Comparison of ENCODE assay signal across 9 cellular contexts in genomic region chr6:1792989-1793388, GRCh38.
DNase-seq lines count a peak whose midpoint lies in the region; ATAC-seq and TF ChIP-seq lines count a peak whose summit lies in the region.
"Had no signal": no experiment of that assay in that cellular context is flagged by ENCODE, and none has a peak within 500 bp of the region (broad histone marks: within the 10 kb centered on the region; RNA-seq: fewer than 3 reads in every experiment).

No MANE protein-coding gene starts in this region.

- H3K27ac ChIP-seq in VCaP (no peak overlapping the region), sigmoid colon (no peak overlapping the region)
- H3K27ac ChIP-seq: BLaER1 had no signal

- TF ChIP-seq CTCF in VCaP (conservative IDR thresholded peaks at IDR 0.05) (peak; percentile 33), sigmoid colon (IDR thresholded peaks at IDR 0.05) (no peak)

- 62 to 73% methylated on average over 3 of the region's 3 CpGs for WGBS in sigmoid colon, 2 donors

- no peak overlapping the region for H3K4me3 ChIP-seq in sigmoid colon
- H3K4me3 ChIP-seq: BLaER1 had no signal

- H3K9me3 Mint-ChIP-seq in memory B cell, result no peaks in the 10 kb centered on the region

- TF ChIP-seq RAD21 in Ishikawa (IDR thresholded peaks at IDR 0.05; ENCODE audit: low read depth), result peak; percentile 48; the same call in 1 of the 2 replicates

- no peak overlapping the region for H3K4me3 Mint-ChIP-seq in memory B cell

- intact Hi-C loops in sigmoid colon (cut with DNase I), result no loop called here

- ATAC-seq in memory B cell (ENCODE audit: low read depth) (peak; percentile 61), GM18868 (IDR thresholded peaks at IDR 0.05; ENCODE audit: unreplicated experiment) (no peak), GM18858 (IDR thresholded peaks at IDR 0.05; ENCODE audit: unreplicated experiment) (no peak)

- no peaks in the 10 kb centered on the region for H3K27me3 Mint-ChIP-seq in memory B cell

- H3K4me1 Mint-ChIP-seq in memory B cell, result peaks cover 10% of the 10 kb centered on the region

- H3K9me3 ChIP-seq in sigmoid colon, result no peaks in the 10 kb centered on the region
- H3K9me3 ChIP-seq: BLaER1 had no signal

- H3K27me3 ChIP-seq in sigmoid colon, result no peaks in the 10 kb centered on the region
- H3K27me3 ChIP-seq: BLaER1 had no signal

- H3K36me3 Mint-ChIP-seq in memory B cell, result peaks cover 6% of the 10 kb centered on the region

- TF ChIP-seq POLR2A in sigmoid colon (IDR thresholded peaks at IDR 0.05), result no peak

- TF ChIP-seq EP300 in Ishikawa (IDR thresholded peaks at IDR 0.05; ENCODE audit: borderline replicate concordance) (no peak), sigmoid colon (IDR thresholded peaks at IDR 0.05) (no peak)

- DNase-seq in NCI-H1417 (lab: John Stamatoyannopoulos, UW), result peak in 2 of 3 experiments; percentile 1 to 19
- DNase-seq in NCI-H1417 treated with DMSO at 0.1 percent for 48 hours (lab: John Stamatoyannopoulos, UW), result no peak
- DNase-seq in memory B cell (ENCODE audit: low spot score in 2 of 2), result no peak
- no peak for DNase-seq in sigmoid colon

- H3K4me1 ChIP-seq in sigmoid colon, result no peaks in the 10 kb centered on the region
- H3K4me1 ChIP-seq: BLaER1 had no signal

- H3K36me3 ChIP-seq in sigmoid colon, result no peaks in the 10 kb centered on the region
- H3K36me3 ChIP-seq: BLaER1 had no signal

- no peak overlapping the region for H3K27ac Mint-ChIP-seq in memory B cell

TF ChIP-seq in Ishikawa, 13 proteins besides CTCF, POLR2A, EP300 and RAD21:
- no peak for TF ChIP-seq FOXM1 (IDR thresholded peaks at IDR 0.05; ENCODE audit: borderline replicate concordance, low read depth)
- no peak for TF ChIP-seq MAX (IDR thresholded peaks at IDR 0.05)
- TF ChIP-seq NFIC (IDR thresholded peaks at IDR 0.05), result no peak
- no peak for TF ChIP-seq EGR1 (IDR thresholded peaks at IDR 0.05)
- TF ChIP-seq TEAD4 (IDR thresholded peaks at IDR 0.05), result no peak
- no peak for TF ChIP-seq CREB1 (IDR thresholded peaks at IDR 0.05; ENCODE audit: low read depth)
- no peak for TF ChIP-seq TAF1 (IDR thresholded peaks at IDR 0.05; ENCODE audit: low read depth)
- TF ChIP-seq REST (IDR thresholded peaks at IDR 0.05; ENCODE audit: low read depth), result no peak
- no peak for TF ChIP-seq CEBPB (IDR thresholded peaks at IDR 0.05)
- TF ChIP-seq TCF12 (IDR thresholded peaks at IDR 0.05; ENCODE audit: low read depth), result no peak
- TF ChIP-seq USF1 (IDR thresholded peaks at IDR 0.05), result no peak
- no peak for TF ChIP-seq YY1 (IDR thresholded peaks at IDR 0.05; ENCODE audit: low read depth)
- no peak for TF ChIP-seq ZBTB7A (IDR thresholded peaks at IDR 0.05; ENCODE audit: low read depth)

Comparison
In these comparisons a context has a peak if more than half of its experiments do, and no peak if none do; other contexts are left out.
1. DNase-seq: peak in NCI-H1417 (2 of 3); none in NCI-H1417 treated with DMSO at 0.1 percent for 48 hours (single experiment), memory B cell (0 of 2) and sigmoid colon (single experiment).